ENCODE assay signal across 11 cellular contexts in genomic region chr4:52643846-52644245, GRCh38. TPM values are rescaled to one million over a fixed set of nuclear protein-coding genes. Genes with fewer than 3 reads are reported as not detected.
DNase-seq lines count a peak whose midpoint lies in the region; ATAC-seq, FAIRE-seq and TF ChIP-seq lines count a peak whose summit lies in the region.
"Had no signal": no experiment of that assay in that cellular context is flagged by ENCODE, and none has a peak within 500 bp of the region (broad histone marks: within the 10 kb centered on the region; RNA-seq: fewer than 3 reads in every experiment).

No MANE protein-coding gene starts in this region.

- no peaks in the 10 kb centered on the region for H3K9me3 Mint-ChIP-seq in astrocyte (ENCODE audit: unreplicated experiment)
- no peaks in the 10 kb centered on the region for H3K9me3 Mint-ChIP-seq in HFFc6
- H3K9me3 Mint-ChIP-seq: CD8-positive, alpha-beta T cell had no signal

- peak; percentile 25 for DNase-seq in BE2C
- DNase-seq in astrocyte (ENCODE audit: low read depth) = peak; percentile 71
- peak; percentile 76 for DNase-seq in iris pigment epithelial cell (ENCODE audit: low read depth)
- DNase-seq in NK-92 (lab: John Stamatoyannopoulos, UW; ENCODE audit: unreplicated experiment) = no peak
- DNase-seq in omental fat pad (ENCODE audit: low spot score) = no peak
- no peak for DNase-seq in globus pallidus (ENCODE audit: low spot score)
- DNase-seq in HFFc6 = no peak
- DNase-seq: CD8-positive, alpha-beta T cell; H9; NCI-H524 had no signal

- no peak overlapping the region for H3K27ac Mint-ChIP-seq in astrocyte (ENCODE audit: unreplicated experiment)
- no peak overlapping the region for H3K27ac Mint-ChIP-seq in HFFc6
- H3K27ac Mint-ChIP-seq: CD8-positive, alpha-beta T cell had no signal

- H2AFZ ChIP-seq in astrocyte (ENCODE audit: low read depth, low read length) = no peak overlapping the region

- H3K4me1 ChIP-seq in BE2C (no peaks in the 10 kb centered on the region), astrocyte (ENCODE audit: insufficient read depth, low read length) (peaks cover 27% of the 10 kb centered on the region)

- H3K36me3 ChIP-seq in BE2C (no peaks in the 10 kb centered on the region), astrocyte (ENCODE audit: insufficient read depth, low read length) (no peaks in the 10 kb centered on the region)

- H3K9me3 ChIP-seq in BE2C = no peaks in the 10 kb centered on the region
- H3K9me3 ChIP-seq in astrocyte (ENCODE audit: insufficient read depth, low read depth, low read length) = no peaks in the 10 kb centered on the region

- ATAC-seq in HG02763 (IDR thresholded peaks at IDR 0.05; ENCODE audit: unreplicated experiment) = peak; percentile 33
- no peak for ATAC-seq in omental fat pad (ENCODE audit: low FRiP score)
- ATAC-seq: CD8-positive, alpha-beta T cell had no signal

- H3K27ac ChIP-seq in astrocyte (ENCODE audit: low read depth, low read length) = no peak overlapping the region

- H3K4me3 ChIP-seq in BE2C (ENCODE audit: low read depth, low read length) (no peak overlapping the region), astrocyte (ENCODE audit: insufficient read depth, low read depth, low read length) (no peak overlapping the region)

- H3K4me1 Mint-ChIP-seq in astrocyte (ENCODE audit: low read depth, unreplicated experiment) (peaks cover 37% of the 10 kb centered on the region), HFFc6 (ENCODE audit: low read depth) (peaks cover 33% of the 10 kb centered on the region)

- peaks cover 71% of the 10 kb centered on the region for H4K20me1 ChIP-seq in astrocyte (ENCODE audit: insufficient read depth, low read length)

- H3K4me3 Mint-ChIP-seq in astrocyte (ENCODE audit: unreplicated experiment) (no peak overlapping the region), HFFc6 (no peak overlapping the region)
- H3K4me3 Mint-ChIP-seq: CD8-positive, alpha-beta T cell; H9 had no signal

- FAIRE-seq in astrocyte (lab: Jason Lieb, UNC) = no peak

- no peak overlapping the region for H3K9ac ChIP-seq in astrocyte (ENCODE audit: low read length)

- peaks cover 74% of the 10 kb centered on the region for H3K79me2 ChIP-seq in astrocyte (ENCODE audit: insufficient read depth, low read length)

- no peak overlapping the region for H3K4me2 ChIP-seq in astrocyte (ENCODE audit: low read length)

- H3K27me3 Mint-ChIP-seq in astrocyte (ENCODE audit: low read depth, unreplicated experiment) = no peaks in the 10 kb centered on the region
- no peaks in the 10 kb centered on the region; the same call in 1 of the 2 replicates for H3K27me3 Mint-ChIP-seq in HFFc6 (ENCODE audit: insufficient read depth)

- H3K36me3 Mint-ChIP-seq in astrocyte (ENCODE audit: low read depth, unreplicated experiment) (peaks cover 2% of the 10 kb centered on the region), HFFc6 (ENCODE audit: low read depth) (no peaks in the 10 kb centered on the region; the same call in 1 of the 2 replicates)
- H3K36me3 Mint-ChIP-seq: CD8-positive, alpha-beta T cell had no signal

- H3K27me3 ChIP-seq in BE2C (no peaks in the 10 kb centered on the region), astrocyte (ENCODE audit: insufficient read depth, low read length) (no peaks in the 10 kb centered on the region)

- no peak for TF ChIP-seq CTCF in BE2C (IDR thresholded peaks at IDR 0.05; ENCODE audit: low read depth, low read length)
- no peak for TF ChIP-seq CTCF in astrocyte (IDR thresholded peaks at IDR 0.05; ENCODE audit: insufficient read depth, low read depth, low read length)
- no peak for TF ChIP-seq CTCF in omental fat pad (IDR thresholded peaks at IDR 0.05)
- TF ChIP-seq CTCF in HFFc6 (IDR thresholded peaks at IDR 0.05) = no peak

RNA-seq across cellular contexts. Expression of gene USP46, which starts 15.3 kb away (rescaled TPM):
- 4.8 TPM for polyA plus RNA-seq in BE2C (2012; ENCODE audit: insufficient read depth, insufficient read length, low read depth)
- total RNA-seq in astrocyte = 51.2 and 59.0 TPM in 2 replicates
- total RNA-seq in omental fat pad = 1 to 10 TPM; 6.0 to 7.7 (median 6.6) TPM
- total RNA-seq in HFFc6 (2021; fragmentation: NEBNext Ultra II Directional; extraction: Animal tissue kit (Norgen Biotek cat#: 25700)) = 10 to 100 TPM; 23.9 to 30.9 (median 26.3) TPM

Comparison
In these comparisons a context has a peak if more than half of its experiments do, and no peak if none do; other contexts are left out.
1. DNase-seq: peak in BE2C (single experiment), astrocyte (single experiment) and iris pigment epithelial cell (single experiment); none in NK-92 (single experiment), omental fat pad (single experiment), globus pallidus (single experiment) and HFFc6 (single experiment).